2 cellular contexts compared by ENCODE assay signal in the genomic region with DNA sequence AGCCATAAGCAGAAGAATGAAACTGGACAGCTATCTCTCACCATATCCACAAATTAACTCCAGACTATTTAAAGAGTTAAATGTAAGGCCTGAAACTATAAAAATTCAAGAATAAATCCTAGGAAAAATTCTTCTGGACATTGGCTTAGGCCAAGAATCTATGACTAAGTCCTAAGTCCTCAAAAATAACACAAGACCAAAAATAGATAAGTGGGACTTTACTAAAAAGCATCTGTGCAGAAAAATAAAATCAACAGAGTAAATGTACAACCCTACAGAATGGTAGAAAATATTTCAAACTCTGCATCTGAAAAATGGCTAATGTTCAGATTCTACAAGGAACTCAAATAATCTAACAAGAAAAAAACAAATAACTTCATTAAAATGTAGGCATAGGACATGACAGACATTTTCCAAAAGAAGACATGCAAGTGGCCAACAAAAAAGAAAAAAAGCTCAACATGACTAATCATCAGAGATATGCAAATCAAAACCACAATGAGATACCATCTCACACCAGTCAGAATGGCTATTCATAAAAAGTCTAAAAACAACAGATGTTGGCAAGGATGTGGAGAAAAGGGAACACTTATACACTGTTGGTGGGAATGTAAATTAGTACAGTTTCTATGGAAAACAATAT.
TF ChIP-seq lines count a peak whose summit lies in the region.

No MANE protein-coding gene starts in this region.

TF ChIP-seq in SK-N-SH, 30 proteins besides CTCF, POLR2A, EP300 and RAD21 (continued from another document):
- TF ChIP-seq, protein P1, sequence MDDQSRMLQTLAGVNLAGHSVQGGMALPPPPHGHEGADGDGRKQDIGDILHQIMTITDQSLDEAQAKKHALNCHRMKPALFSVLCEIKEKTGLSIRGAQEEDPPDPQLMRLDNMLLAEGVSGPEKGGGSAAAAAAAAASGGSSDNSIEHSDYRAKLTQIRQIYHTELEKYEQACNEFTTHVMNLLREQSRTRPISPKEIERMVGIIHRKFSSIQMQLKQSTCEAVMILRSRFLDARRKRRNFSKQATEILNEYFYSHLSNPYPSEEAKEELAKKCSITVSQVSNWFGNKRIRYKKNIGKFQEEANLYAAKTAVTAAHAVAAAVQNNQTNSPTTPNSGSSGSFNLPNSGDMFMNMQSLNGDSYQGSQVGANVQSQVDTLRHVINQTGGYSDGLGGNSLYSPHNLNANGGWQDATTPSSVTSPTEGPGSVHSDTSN (IDR thresholded peaks at IDR 0.05): peak; percentile 17; the same call in 1 of the 2 replicates
- peak; percentile 62; the same call in 1 of the 2 replicates for TF ChIP-seq TCF12 (IDR thresholded peaks at IDR 0.05)
- no peak for TF ChIP-seq RCOR1 (IDR thresholded peaks at IDR 0.05; ENCODE audit: low read length)
- TF ChIP-seq FOSL2 (IDR thresholded peaks at IDR 0.05; ENCODE audit: borderline replicate concordance, low read depth): peak; percentile 21; the same call in 1 of the 2 replicates

TF ChIP-seq in SK-N-SH treated with all-trans-retinoic acid at 6 μM for 48 hours, 23 proteins besides CTCF, POLR2A, EP300 and RAD21 (continued from another document):
- TF ChIP-seq, protein P2, sequence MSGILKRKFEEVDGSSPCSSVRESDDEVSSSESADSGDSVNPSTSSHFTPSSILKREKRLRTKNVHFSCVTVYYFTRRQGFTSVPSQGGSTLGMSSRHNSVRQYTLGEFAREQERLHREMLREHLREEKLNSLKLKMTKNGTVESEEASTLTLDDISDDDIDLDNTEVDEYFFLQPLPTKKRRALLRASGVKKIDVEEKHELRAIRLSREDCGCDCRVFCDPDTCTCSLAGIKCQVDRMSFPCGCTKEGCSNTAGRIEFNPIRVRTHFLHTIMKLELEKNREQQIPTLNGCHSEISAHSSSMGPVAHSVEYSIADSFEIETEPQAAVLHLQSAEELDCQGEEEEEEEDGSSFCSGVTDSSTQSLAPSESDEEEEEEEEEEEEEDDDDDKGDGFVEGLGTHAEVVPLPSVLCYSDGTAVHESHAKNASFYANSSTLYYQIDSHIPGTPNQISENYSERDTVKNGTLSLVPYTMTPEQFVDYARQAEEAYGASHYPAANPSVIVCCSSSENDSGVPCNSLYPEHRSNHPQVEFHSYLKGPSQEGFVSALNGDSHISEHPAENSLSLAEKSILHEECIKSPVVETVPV (CRISPR knock-in tag; IDR thresholded peaks at IDR 0.05): no peak
- TF ChIP-seq ISL1 (CRISPR knock-in tag; IDR thresholded peaks at IDR 0.05) (no peak), GLIS3 (CRISPR knock-in tag; IDR thresholded peaks at IDR 0.05) (no peak), ZFP3 (CRISPR knock-in tag; IDR thresholded peaks at IDR 0.05) (no peak), TCF4 (CRISPR knock-in tag; IDR thresholded peaks at IDR 0.05; ENCODE audit: borderline replicate concordance) (no peak), ZC3H10 (CRISPR knock-in tag; IDR thresholded peaks at IDR 0.05) (no peak), ZNF565 (CRISPR knock-in tag; conservative IDR thresholded peaks at IDR 0.05; ENCODE audit: low read depth) (no peak), BACH2 (CRISPR knock-in tag; IDR thresholded peaks at IDR 0.05; ENCODE audit: borderline replicate concordance) (no peak), TOX (CRISPR knock-in tag; IDR thresholded peaks at IDR 0.05; ENCODE audit: borderline replicate concordance) (no peak), ARNTL (CRISPR knock-in tag; IDR thresholded peaks at IDR 0.05; ENCODE audit: borderline replicate concordance, low read depth) (no peak), SNAI2 (CRISPR knock-in tag; IDR thresholded peaks at IDR 0.05) (no peak)
- TF ChIP-seq, protein P3, sequence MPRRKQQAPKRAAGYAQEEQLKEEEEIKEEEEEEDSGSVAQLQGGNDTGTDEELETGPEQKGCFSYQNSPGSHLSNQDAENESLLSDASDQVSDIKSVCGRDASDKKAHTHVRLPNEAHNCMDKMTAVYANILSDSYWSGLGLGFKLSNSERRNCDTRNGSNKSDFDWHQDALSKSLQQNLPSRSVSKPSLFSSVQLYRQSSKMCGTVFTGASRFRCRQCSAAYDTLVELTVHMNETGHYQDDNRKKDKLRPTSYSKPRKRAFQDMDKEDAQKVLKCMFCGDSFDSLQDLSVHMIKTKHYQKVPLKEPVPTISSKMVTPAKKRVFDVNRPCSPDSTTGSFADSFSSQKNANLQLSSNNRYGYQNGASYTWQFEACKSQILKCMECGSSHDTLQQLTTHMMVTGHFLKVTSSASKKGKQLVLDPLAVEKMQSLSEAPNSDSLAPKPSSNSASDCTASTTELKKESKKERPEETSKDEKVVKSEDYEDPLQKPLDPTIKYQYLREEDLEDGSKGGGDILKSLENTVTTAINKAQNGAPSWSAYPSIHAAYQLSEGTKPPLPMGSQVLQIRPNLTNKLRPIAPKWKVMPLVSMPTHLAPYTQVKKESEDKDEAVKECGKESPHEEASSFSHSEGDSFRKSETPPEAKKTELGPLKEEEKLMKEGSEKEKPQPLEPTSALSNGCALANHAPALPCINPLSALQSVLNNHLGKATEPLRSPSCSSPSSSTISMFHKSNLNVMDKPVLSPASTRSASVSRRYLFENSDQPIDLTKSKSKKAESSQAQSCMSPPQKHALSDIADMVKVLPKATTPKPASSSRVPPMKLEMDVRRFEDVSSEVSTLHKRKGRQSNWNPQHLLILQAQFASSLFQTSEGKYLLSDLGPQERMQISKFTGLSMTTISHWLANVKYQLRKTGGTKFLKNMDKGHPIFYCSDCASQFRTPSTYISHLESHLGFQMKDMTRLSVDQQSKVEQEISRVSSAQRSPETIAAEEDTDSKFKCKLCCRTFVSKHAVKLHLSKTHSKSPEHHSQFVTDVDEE (CRISPR knock-in tag; IDR thresholded peaks at IDR 0.05): no peak
